16 cellular contexts compared by ENCODE assay signal in the genomic region with DNA sequence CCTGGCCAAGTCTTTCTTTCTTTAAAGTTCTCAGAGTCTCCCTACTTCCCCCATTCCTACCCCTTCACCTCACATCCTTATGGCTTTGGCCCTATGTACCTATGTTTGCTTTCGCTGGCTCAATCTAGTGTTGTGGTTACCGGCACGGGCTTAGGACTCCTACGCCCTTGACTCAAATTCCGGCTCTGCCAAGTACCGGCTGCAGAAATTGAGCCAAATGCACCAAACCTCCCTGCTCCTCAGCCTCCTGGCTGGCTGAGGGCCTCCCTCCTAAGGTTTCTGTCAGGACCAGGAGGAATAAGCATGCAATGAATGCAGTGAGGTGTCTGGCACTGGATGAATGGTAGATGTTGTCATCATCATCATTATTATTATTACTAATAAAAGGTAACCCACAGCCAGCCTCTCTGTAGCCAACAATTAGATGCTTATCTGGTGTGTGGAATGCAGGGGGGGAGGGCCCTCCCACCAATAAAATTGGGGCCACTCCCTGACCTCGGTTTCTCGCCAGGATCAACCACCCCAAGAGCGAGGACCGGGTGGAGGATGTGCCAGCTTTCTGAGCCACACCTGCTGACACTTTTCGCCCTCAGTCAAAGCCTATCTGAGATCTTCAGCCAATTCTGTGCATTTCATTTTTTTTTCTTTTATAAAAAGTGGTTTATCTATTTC. TPM values are rescaled to one million over a fixed set of nuclear protein-coding genes. Genes with fewer than 3 reads are reported as not detected.
"Had no signal": no experiment of that assay in that cellular context is flagged by ENCODE, and none has a peak within 500 bp of the region (broad histone marks: within the 10 kb centered on the region; RNA-seq: fewer than 3 reads in every experiment).

No MANE protein-coding gene starts in this region.

- H3K9ac ChIP-seq: neural progenitor cell had no signal

- H3K36me3 Mint-ChIP-seq: activated CD4-positive, alpha-beta memory T cell treated with anti-CD3 and anti-CD28 coated beads for 36 hours; activated naive CD8-positive, alpha-beta T cell treated with anti-CD3 and anti-CD28 coated beads, Interleukin-2, amount 10 ng/mL, durations not matched to agents 7 days and 5 days; mesothelial cell of epicardium; neural progenitor cell; stimulated activated naive B cell treated with anti-CD40 and anti-IgM and Interleukin-4, amounts not matched to agents 10 μg/mL and 1 μg/mL and 100 μg/mL, for 72 hours; type B pancreatic cell had no signal

- H3K4me1 Mint-ChIP-seq: stimulated activated naive B cell treated with anti-CD40 and anti-IgM and Interleukin-4, amounts not matched to agents 10 μg/mL and 1 μg/mL and 100 μg/mL, for 72 hours had no signal

- H2AFZ ChIP-seq: neural progenitor cell had no signal

- H3K4me2 ChIP-seq: neural progenitor cell had no signal

- H3K36me3 ChIP-seq: heart right ventricle, neural progenitor cell had no signal

- H3K4me1 ChIP-seq: heart right ventricle, neural progenitor cell had no signal

- H3K27ac Mint-ChIP-seq: activated CD4-positive, alpha-beta memory T cell treated with anti-CD3 and anti-CD28 coated beads for 36 hours; activated naive CD8-positive, alpha-beta T cell treated with anti-CD3 and anti-CD28 coated beads, Interleukin-2, amount 10 ng/mL, durations not matched to agents 7 days and 5 days; activated T-cell treated with anti-CD3 and anti-CD28 coated beads, Interleukin-2, amount 50 U/mL, for 72 hours; mesothelial cell of epicardium; neural progenitor cell; stimulated activated naive B cell treated with anti-CD40 and anti-IgM and Interleukin-4, amounts not matched to agents 10 μg/mL and 1 μg/mL and 100 μg/mL, for 72 hours; type B pancreatic cell had no signal

- H3K9me3 ChIP-seq: heart right ventricle had no signal

- H3K9me3 Mint-ChIP-seq: activated CD4-positive, alpha-beta memory T cell treated with anti-CD3 and anti-CD28 coated beads for 36 hours; activated naive CD8-positive, alpha-beta T cell treated with anti-CD3 and anti-CD28 coated beads, Interleukin-2, amount 10 ng/mL, durations not matched to agents 7 days and 5 days; activated T-cell treated with anti-CD3 and anti-CD28 coated beads, Interleukin-2, amount 50 U/mL, for 72 hours; mesothelial cell of epicardium; stimulated activated naive B cell treated with anti-CD40 and anti-IgM and Interleukin-4, amounts not matched to agents 10 μg/mL and 1 μg/mL and 100 μg/mL, for 72 hours; type B pancreatic cell had no signal

- H3K4me3 ChIP-seq: dorsolateral prefrontal cortex, heart right ventricle, neural progenitor cell had no signal

- FAIRE-seq: frontal cortex, islet of Langerhans had no signal

- H3K4me3 Mint-ChIP-seq: activated CD4-positive, alpha-beta memory T cell treated with anti-CD3 and anti-CD28 coated beads for 36 hours; activated naive CD8-positive, alpha-beta T cell treated with anti-CD3 and anti-CD28 coated beads, Interleukin-2, amount 10 ng/mL, durations not matched to agents 7 days and 5 days; activated T-cell treated with anti-CD3 and anti-CD28 coated beads, Interleukin-2, amount 50 U/mL, for 72 hours; mesothelial cell of epicardium; neural progenitor cell; stimulated activated naive B cell treated with anti-CD40 and anti-IgM and Interleukin-4, amounts not matched to agents 10 μg/mL and 1 μg/mL and 100 μg/mL, for 72 hours; type B pancreatic cell had no signal

- H3K27ac ChIP-seq: dorsolateral prefrontal cortex, heart right ventricle, neural progenitor cell, VCaP had no signal

- DNase-seq: activated CD4-positive, alpha-beta memory T cell treated with anti-CD3 and anti-CD28 coated beads for 36 hours; activated naive CD8-positive, alpha-beta T cell treated with anti-CD3 and anti-CD28 coated beads, Interleukin-2, amount 10 ng/mL, durations not matched to agents 7 days and 5 days; activated T-cell treated with anti-CD3 and anti-CD28 coated beads, Interleukin-2, amount 50 U/mL, for 72 hours; aorta; dorsolateral prefrontal cortex; heart right ventricle; right cardiac atrium; stimulated activated naive B cell treated with anti-CD40 and anti-IgM and Interleukin-4, amounts not matched to agents 10 μg/mL and 1 μg/mL and 100 μg/mL, for 72 hours; T-helper 1 cell had no signal

RNA-seq across cellular contexts. Expression of gene KLK5, which starts 20.7 kb away (rescaled TPM):
- total RNA-seq: activated CD4-positive, alpha-beta memory T cell treated with anti-CD3 and anti-CD28 coated beads for 36 hours; activated naive CD8-positive, alpha-beta T cell treated with anti-CD3 and anti-CD28 coated beads, Interleukin-2, amount 10 ng/mL, durations not matched to agents 7 days and 5 days; activated T-cell treated with anti-CD3 and anti-CD28 coated beads, Interleukin-2, amount 50 U/mL, for 72 hours; aorta; frontal cortex; heart right ventricle; liver; right cardiac atrium had no signal
- polyA plus RNA-seq: aorta, heart right ventricle, liver, right cardiac atrium had no signal

RNA-seq across cellular contexts. Expression of gene KLK4, which starts 21.0 kb away (rescaled TPM):
- total RNA-seq: activated CD4-positive, alpha-beta memory T cell treated with anti-CD3 and anti-CD28 coated beads for 36 hours; activated naive CD8-positive, alpha-beta T cell treated with anti-CD3 and anti-CD28 coated beads, Interleukin-2, amount 10 ng/mL, durations not matched to agents 7 days and 5 days; activated T-cell treated with anti-CD3 and anti-CD28 coated beads, Interleukin-2, amount 50 U/mL, for 72 hours; aorta; frontal cortex; heart right ventricle; liver; mesothelial cell of epicardium; right cardiac atrium had no signal
- polyA plus RNA-seq: aorta, heart right ventricle, liver, right cardiac atrium had no signal

RNA-seq across cellular contexts. Expression of gene KLK6, which starts 37.2 kb away (rescaled TPM):
- total RNA-seq: activated CD4-positive, alpha-beta memory T cell treated with anti-CD3 and anti-CD28 coated beads for 36 hours; activated naive CD8-positive, alpha-beta T cell treated with anti-CD3 and anti-CD28 coated beads, Interleukin-2, amount 10 ng/mL, durations not matched to agents 7 days and 5 days; activated T-cell treated with anti-CD3 and anti-CD28 coated beads, Interleukin-2, amount 50 U/mL, for 72 hours; aorta; frontal cortex; heart right ventricle; liver; right cardiac atrium had no signal
- polyA plus RNA-seq: heart right ventricle, liver, right cardiac atrium had no signal

RNA-seq across cellular contexts. Expression of gene KLK7, which starts 51.6 kb away (rescaled TPM):
- total RNA-seq: activated CD4-positive, alpha-beta memory T cell treated with anti-CD3 and anti-CD28 coated beads for 36 hours; activated naive CD8-positive, alpha-beta T cell treated with anti-CD3 and anti-CD28 coated beads, Interleukin-2, amount 10 ng/mL, durations not matched to agents 7 days and 5 days; activated T-cell treated with anti-CD3 and anti-CD28 coated beads, Interleukin-2, amount 50 U/mL, for 72 hours; aorta; frontal cortex; heart right ventricle; liver; right cardiac atrium had no signal
- polyA plus RNA-seq: aorta, liver, right cardiac atrium had no signal

RNA-seq across cellular contexts. Expression of gene KLK2, which starts 58.9 kb away (rescaled TPM):
- total RNA-seq: activated CD4-positive, alpha-beta memory T cell treated with anti-CD3 and anti-CD28 coated beads for 36 hours; aorta; frontal cortex; heart right ventricle; liver; mesothelial cell of epicardium; right cardiac atrium had no signal
- polyA plus RNA-seq: aorta, heart right ventricle, liver, right cardiac atrium had no signal
